13 cellular contexts compared by ENCODE assay signal in genomic region chr22:31586137-31586920, GRCh38.
DNase-seq lines count a peak whose midpoint lies in the region; ATAC-seq, FAIRE-seq and TF ChIP-seq lines count a peak whose summit lies in the region.
"Had no signal": no experiment of that assay in that cellular context is flagged by ENCODE, and none has a peak within 500 bp of the region (broad histone marks: within the 10 kb centered on the region; RNA-seq: fewer than 3 reads in every experiment).

No MANE protein-coding gene starts in this region.

- H4K20me1 ChIP-seq in fibroblast of lung (ENCODE audit: control insufficient read depth, extremely low read depth, insufficient read depth, low read length): no peaks in the 10 kb centered on the region

- peak overlapping the region; percentile 94 for H3K27ac Mint-ChIP-seq in HFFc6
- H3K27ac Mint-ChIP-seq in WTC11: no peak overlapping the region
- peak overlapping the region; percentile 92 for H3K27ac Mint-ChIP-seq in osteocyte (ENCODE audit: unreplicated experiment)

- CTCF ChIA-PET in WTC11 (lab: Charles Lee): interaction anchor here (1.0 kb wide), 1 partner anchor 79 kb away, joined by 3 read pairs; no protein-coding TSS in a partner anchor

- no peak overlapping the region for H3K27ac ChIP-seq in fibroblast of lung (ENCODE audit: insufficient read depth, low read length)
- H3K27ac ChIP-seq: esophagus muscularis mucosa had no signal

- ATAC-seq in WTC11 (no peak), HG03045 (IDR thresholded peaks at IDR 0.05; ENCODE audit: unreplicated experiment) (no peak), HG03135 (IDR thresholded peaks at IDR 0.05; ENCODE audit: unreplicated experiment) (no peak)

- H3K36me3 ChIP-seq in fibroblast of lung (ENCODE audit: control insufficient read depth, insufficient read depth, low read length): no peaks in the 10 kb centered on the region

- POLR2A ChIA-PET in WTC11 (lab: Charles Lee): no interaction called here

- TF ChIP-seq CTCF in HFFc6 (IDR thresholded peaks at IDR 0.05): no peak
- TF ChIP-seq CTCF in WTC11 (IDR thresholded peaks at IDR 0.05): no peak
- TF ChIP-seq CTCF in fibroblast of lung (conservative IDR thresholded peaks at IDR 0.05 in 1 of 2, IDR thresholded peaks at IDR 0.05 in 1 of 2; ENCODE audit: low read depth in 1 of 2, low read length in 2 of 2): no peak
- no peak for TF ChIP-seq CTCF in osteocyte (IDR thresholded peaks at IDR 0.05)

- no peak for FAIRE-seq in urothelium cell line (lab: Jason Lieb, UNC)
- FAIRE-seq: TTC549 had no signal

- peak overlapping the region; percentile 54 for H3K4me3 Mint-ChIP-seq in HFFc6
- no peak overlapping the region for H3K4me3 Mint-ChIP-seq in WTC11
- H3K4me3 Mint-ChIP-seq in osteocyte (ENCODE audit: unreplicated experiment): no peak overlapping the region

- H3K4me1 Mint-ChIP-seq in HFFc6 (ENCODE audit: low read depth): peaks cover 40% of the 10 kb centered on the region
- H3K4me1 Mint-ChIP-seq in WTC11: no peaks in the 10 kb centered on the region
- peaks cover 40% of the 10 kb centered on the region for H3K4me1 Mint-ChIP-seq in osteocyte (ENCODE audit: unreplicated experiment)

- no peak overlapping the region for H3K4me3 ChIP-seq in fibroblast of lung (replicated peaks in 1 of 4; ENCODE audit: control extremely low read depth in 1 of 4, insufficient read depth in 1 of 4, low read depth in 3 of 4, low read length in 4 of 4)
- H3K4me3 ChIP-seq: esophagus muscularis mucosa had no signal

- H3K4me2 ChIP-seq in fibroblast of lung (ENCODE audit: extremely low read depth, insufficient read depth, low read length): no peak overlapping the region

- H3K27me3 ChIP-seq in fibroblast of lung (ENCODE audit: control insufficient read depth, insufficient read depth, low read length): no peaks in the 10 kb centered on the region
- H3K27me3 ChIP-seq: esophagus muscularis mucosa had no signal

- peaks cover 19% of the 10 kb centered on the region; the same call in 1 of the 2 replicates for H3K36me3 Mint-ChIP-seq in HFFc6 (ENCODE audit: low read depth)
- peaks cover 19% of the 10 kb centered on the region for H3K36me3 Mint-ChIP-seq in WTC11
- H3K36me3 Mint-ChIP-seq in osteocyte (ENCODE audit: unreplicated experiment): peaks cover 11% of the 10 kb centered on the region

- no peaks in the 10 kb centered on the region for H3K79me2 ChIP-seq in fibroblast of lung (ENCODE audit: control insufficient read depth, insufficient read depth, low read length)

- DNase-seq in HFFc6: peak; percentile 85
- DNase-seq in WTC11 (ENCODE audit: low spot score): no peak
- peak; percentile 56 to 75 for DNase-seq in fibroblast of lung (ENCODE audit: low read depth in 2 of 2)
- DNase-seq in osteocyte (ENCODE audit: extremely low spot score, unreplicated experiment): no peak
- DNase-seq in urothelium cell line (ENCODE audit: low spot score): no peak
- no peak for DNase-seq in RPMI8226
- DNase-seq: amygdala, midbrain, NCI-H1417 treated with DMSO at 0.1 percent for 48 hours had no signal

- no peak overlapping the region for H2AFZ ChIP-seq in fibroblast of lung (ENCODE audit: low read length)

- peaks cover 2% of the 10 kb centered on the region; the same call in 1 of the 2 replicates for H3K27me3 Mint-ChIP-seq in HFFc6 (ENCODE audit: insufficient read depth)
- H3K27me3 Mint-ChIP-seq in WTC11 (ENCODE audit: low read depth): no peaks in the 10 kb centered on the region
- no peaks in the 10 kb centered on the region for H3K27me3 Mint-ChIP-seq in osteocyte (ENCODE audit: unreplicated experiment)

- peaks cover 16% of the 10 kb centered on the region for H3K4me1 ChIP-seq in fibroblast of lung (ENCODE audit: control insufficient read depth, extremely low read depth, insufficient read depth, low read length)
- H3K4me1 ChIP-seq: esophagus muscularis mucosa had no signal

- H3K9me3 ChIP-seq in fibroblast of lung (ENCODE audit: control insufficient read depth, insufficient read depth, low read depth, low read length): no peaks in the 10 kb centered on the region
- H3K9me3 ChIP-seq: esophagus muscularis mucosa had no signal

- H3K9ac ChIP-seq in fibroblast of lung (ENCODE audit: insufficient read depth, low read length): no peak overlapping the region

- H3K9me3 Mint-ChIP-seq in HFFc6 (no peaks in the 10 kb centered on the region), WTC11 (no peaks in the 10 kb centered on the region), osteocyte (ENCODE audit: unreplicated experiment) (no peaks in the 10 kb centered on the region)

TF ChIP-seq in WTC11, 78 proteins besides CTCF, POLR2A, EP300 and RAD21:
- TF ChIP-seq GABPB1 (CRISPR knock-in tag; IDR thresholded peaks at IDR 0.05) (peak; percentile 19; the same call in 1 of the 2 replicates), TP53 (CRISPR knock-in tag; IDR thresholded peaks at IDR 0.05) (no peak), PRDM15 (CRISPR knock-in tag; IDR thresholded peaks at IDR 0.05) (no peak), ESRRA (CRISPR knock-in tag; IDR thresholded peaks at IDR 0.05; ENCODE audit: borderline replicate concordance) (no peak)
TF ChIP-seq in WTC11: peak in this region for 1.

Comparison
In these comparisons a context has a peak if more than half of its experiments do, and no peak if none do; other contexts are left out.
1. DNase-seq: peak in HFFc6 (single experiment) and fibroblast of lung (2 of 2); none in WTC11 (single experiment), osteocyte (single experiment), urothelium cell line (single experiment) and RPMI8226 (single experiment).